ENCODE assay signal across 14 cellular contexts in genomic region chr1:9200441-9200840, GRCh38. TPM values are rescaled to one million over a fixed set of nuclear protein-coding genes. Genes with fewer than 3 reads are reported as not detected.
A peak's percentile ranks its signal among the peaks of the same experiment; 100 is the strongest.
DNase-seq lines count a peak whose midpoint lies in the region; ATAC-seq, FAIRE-seq and TF ChIP-seq lines count a peak whose summit lies in the region.
"Had no signal": no experiment of that assay in that cellular context is flagged by ENCODE, and none has a peak within 500 bp of the region (broad histone marks: within the 10 kb centered on the region; RNA-seq: fewer than 3 reads in every experiment).

No MANE protein-coding gene starts in this region.

- FAIRE-seq in bronchial epithelial cell (lab: Jason Lieb, UNC): no peak

- no peak overlapping the region for H4K91ac ChIP-seq in trophoblast cell (ENCODE audit: low read depth, low read length)

- ATAC-seq in HG03196 (IDR thresholded peaks at IDR 0.05; ENCODE audit: unreplicated experiment) (no peak), GM18520 (IDR thresholded peaks at IDR 0.05; ENCODE audit: unreplicated experiment) (no peak)
- ATAC-seq: left lobe of liver had no signal

- H4K12ac ChIP-seq in trophoblast cell (ENCODE audit: low read depth, low read length): no peak overlapping the region

- H3K4me3 Mint-ChIP-seq in HFFc6: peak overlapping the region; percentile 91

- H3K36me3 ChIP-seq in bronchial epithelial cell (ENCODE audit: control insufficient read depth, insufficient read depth, low read length) (no peaks in the 10 kb centered on the region), trophoblast cell (ENCODE audit: control insufficient read depth in 1 of 2, insufficient read depth in 2 of 2, low read length in 2 of 2) (no peaks in the 10 kb centered on the region), esophagus muscularis mucosa (no peaks in the 10 kb centered on the region)
- H3K36me3 ChIP-seq: BLaER1 treated with 17β-estradiol and CSF1 and Interleukin-3, amounts not matched to agents 10 nM and 100 nM; tibial artery had no signal

- no peaks in the 10 kb centered on the region for H3K79me1 ChIP-seq in trophoblast cell (ENCODE audit: low read length)

- no peaks in the 10 kb centered on the region for H3K79me2 ChIP-seq in trophoblast cell (ENCODE audit: control insufficient read depth, insufficient read depth, low read length, poor library complexity)

- H3K27me3 ChIP-seq in bronchial epithelial cell (ENCODE audit: control insufficient read depth, insufficient read depth, low read length): peaks cover 19% of the 10 kb centered on the region
- peaks cover 50% of the 10 kb centered on the region for H3K27me3 ChIP-seq in trophoblast cell (ENCODE audit: insufficient read depth, low read length)
- H3K27me3 ChIP-seq in esophagus muscularis mucosa: peaks cover 0 to 84% (median 12%) of the 10 kb centered on the region in 4 donors

- no peaks in the 10 kb centered on the region for H3K9me3 Mint-ChIP-seq in HFFc6

- no peak overlapping the region for H2BK120ac ChIP-seq in trophoblast cell (ENCODE audit: insufficient read depth, low read length, poor library complexity)

- H3K9me3 ChIP-seq in trophoblast cell (ENCODE audit: insufficient read depth, low read depth, low read length) (peaks cover 2% of the 10 kb centered on the region), esophagus muscularis mucosa (no peaks in the 10 kb centered on the region)
- H3K9me3 ChIP-seq: BLaER1 treated with 17β-estradiol and CSF1 and Interleukin-3, amounts not matched to agents 10 nM and 100 nM; tibial artery had no signal

- H3K4ac ChIP-seq in trophoblast cell (ENCODE audit: low read depth, low read length): no peak overlapping the region

- H3K4me3 ChIP-seq in bronchial epithelial cell (ENCODE audit: low read depth, low read length) (no peak overlapping the region), trophoblast cell (ENCODE audit: low read depth, low read length) (no peak overlapping the region), esophagus muscularis mucosa (no peak overlapping the region)

- TF ChIP-seq EP300 in esophagus muscularis mucosa (IDR thresholded peaks at IDR 0.05): no peak

- WGBS in trophoblast cell (ENCODE audit: extremely low coverage, insufficient coverage, insufficient read length): no CpG with 5 or more reads among the region's 7 CpGs
- WGBS in esophagus muscularis mucosa: 83% methylated on average over 1 of the region's 7 CpGs

- H3K18ac ChIP-seq in trophoblast cell (ENCODE audit: low read length): no peak overlapping the region

- H3K14ac ChIP-seq in trophoblast cell (ENCODE audit: low read length): no peak overlapping the region

- no peak overlapping the region for H3K9ac ChIP-seq in trophoblast cell (ENCODE audit: low read length)
- H3K9ac ChIP-seq: BLaER1 treated with 17β-estradiol and CSF1 and Interleukin-3, amounts not matched to agents 10 nM and 100 nM had no signal

- H3K23ac ChIP-seq in trophoblast cell (ENCODE audit: low read length): no peak overlapping the region

- TF ChIP-seq CTCF in HFFc6 (IDR thresholded peaks at IDR 0.05) (no peak), bronchial epithelial cell (IDR thresholded peaks at IDR 0.05; ENCODE audit: insufficient read depth, low read length, severe bottlenecking) (no peak), esophagus muscularis mucosa (IDR thresholded peaks at IDR 0.05) (no peak)

- no peak for TF ChIP-seq POLR2A in esophagus muscularis mucosa (IDR thresholded peaks at IDR 0.05; ENCODE audit: low read depth)

- H3K27ac Mint-ChIP-seq in HFFc6: peak overlapping the region; percentile 88

- no peak overlapping the region for H2BK12ac ChIP-seq in trophoblast cell (ENCODE audit: low read length)

- H3K4me2 ChIP-seq in trophoblast cell (ENCODE audit: low read length): no peak overlapping the region

- peak; percentile 79 for DNase-seq in ELR (ENCODE audit: low read depth)
- peak; percentile 38 for DNase-seq in HFFc6
- DNase-seq in bronchial epithelial cell (ENCODE audit: low read depth): peak; percentile 73
- DNase-seq in trophoblast cell: peak; percentile 61 to 74
- DNase-seq in esophagus muscularis mucosa (ENCODE audit: extremely low spot score): no peak
- no peak for DNase-seq in midbrain (lab: John Stamatoyannopoulos, UW)
- DNase-seq: activated naive CD4-positive, alpha-beta T cell; NCI-H1417 treated with DMSO at 0.1 percent for 48 hours; RPMI8226; tibial artery had no signal

- peaks cover 4% of the 10 kb centered on the region; the same call in 1 of the 2 replicates for H3K36me3 Mint-ChIP-seq in HFFc6 (ENCODE audit: low read depth)

- no peak overlapping the region for H3K27ac ChIP-seq in trophoblast cell (ENCODE audit: low read depth, low read length)
- no peak overlapping the region for H3K27ac ChIP-seq in esophagus muscularis mucosa (replicated peaks in 1 of 4)
- H3K27ac ChIP-seq: BLaER1 treated with 17β-estradiol and CSF1 and Interleukin-3, amounts not matched to agents 10 nM and 100 nM had no signal

- H3K4me1 ChIP-seq in trophoblast cell (ENCODE audit: control insufficient read depth in 1 of 2, insufficient read depth in 2 of 2, low read length in 2 of 2): peaks cover 0 to 3% of the 10 kb centered on the region in 2 experiments
- H3K4me1 ChIP-seq in esophagus muscularis mucosa: peaks cover 33 to 55% (median 52%) of the 10 kb centered on the region in 4 donors

- H2AK5ac ChIP-seq in trophoblast cell (ENCODE audit: low read length): no peak overlapping the region

- H3K27me3 Mint-ChIP-seq in HFFc6 (ENCODE audit: insufficient read depth): no peaks in the 10 kb centered on the region; the same call in 1 of the 2 replicates

- H4K8ac ChIP-seq in trophoblast cell (ENCODE audit: low read depth, low read length): no peak overlapping the region

- no peak overlapping the region for H2BK5ac ChIP-seq in trophoblast cell (ENCODE audit: low read depth, low read length, poor library complexity)

- peaks cover 87% of the 10 kb centered on the region for H3K4me1 Mint-ChIP-seq in HFFc6 (ENCODE audit: low read depth)

- intact Hi-C loops in esophagus muscularis mucosa (cut with DNase I): no loop called here

- H2AFZ ChIP-seq in trophoblast cell (ENCODE audit: insufficient read depth, low read length, poor library complexity): no peak overlapping the region

RNA-seq across cellular contexts. Expression of gene H6PD, which starts 34.1 kb away (rescaled TPM):
- total RNA-seq in HFFc6 (2021; fragmentation: NEBNext Ultra II Directional; extraction: Animal tissue kit (Norgen Biotek cat#: 25700)): 10 to 100 TPM; 14.6 to 19.6 (median 16.1) TPM
- total RNA-seq in bronchial epithelial cell (5.5 and 9.9 TPM in 2 replicates), esophagus muscularis mucosa (10 to 100 TPM; 31.1 to 54.4 (median 38.4) TPM)
- 9.1 and 9.4 TPM in 2 replicates for polyA plus RNA-seq in trophoblast cell (2013)

Comparison
In these comparisons a context has a peak if more than half of its experiments do, and no peak if none do; other contexts are left out.
1. DNase-seq: peak in ELR (single experiment), HFFc6 (single experiment), bronchial epithelial cell (single experiment) and trophoblast cell (2 of 2); none in esophagus muscularis mucosa (single experiment) and midbrain (single experiment).